In genomic region chr7:139648941-139649425, GRCh38 we compare ENCODE assay signal across 1 cellular context.
TF ChIP-seq lines count a peak whose summit lies in the region.

No MANE protein-coding gene starts in this region.

TF ChIP-seq in WTC11, 78 proteins besides CTCF, POLR2A, EP300 and RAD21 (continued from another document):
- TF ChIP-seq STAT6 (CRISPR knock-in tag; conservative IDR thresholded peaks at IDR 0.05; ENCODE audit: low read depth) (no peak), OVOL2 (CRISPR knock-in tag; IDR thresholded peaks at IDR 0.05; ENCODE audit: borderline replicate concordance) (no peak), AR (CRISPR knock-in tag; IDR thresholded peaks at IDR 0.05) (no peak)
